Comparison of ENCODE assay signal across 8 cellular contexts in the genomic region with DNA sequence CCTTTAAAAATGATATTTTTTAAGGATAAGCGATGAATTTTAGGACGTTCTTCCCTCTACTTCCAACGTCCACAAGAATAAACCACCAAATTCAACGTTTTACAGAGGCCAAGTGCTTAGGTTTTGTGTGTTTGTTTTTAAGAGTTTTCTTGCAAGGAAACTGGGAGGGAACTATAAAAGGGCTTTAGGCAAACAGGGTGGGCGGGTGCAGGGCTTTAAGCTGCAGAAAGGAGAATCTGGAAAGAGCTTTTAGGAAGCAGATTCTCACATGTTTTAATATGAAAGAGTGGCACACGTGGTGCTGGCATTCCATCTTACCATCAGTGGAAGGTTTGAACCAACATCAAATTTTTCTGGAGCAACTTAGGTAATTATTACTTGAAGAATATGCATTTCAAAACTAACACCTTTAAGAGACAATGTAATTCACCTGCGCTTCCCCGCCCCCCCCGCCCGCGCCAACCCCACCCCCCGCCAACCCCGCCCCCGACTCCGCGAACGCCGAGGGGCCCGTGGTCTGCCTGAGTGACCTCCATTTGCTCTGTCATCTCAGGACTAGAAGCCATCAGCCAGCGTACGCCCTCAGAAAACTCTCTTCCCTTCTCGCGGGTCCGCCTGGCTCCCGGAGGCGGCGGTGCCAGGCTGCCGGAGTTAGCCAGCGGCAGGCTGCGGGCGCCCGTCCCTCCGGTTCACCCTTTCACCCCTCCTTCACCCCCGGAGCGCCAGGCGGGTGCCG. TPM values are rescaled to one million over a fixed set of nuclear protein-coding genes. Genes with fewer than 3 reads are reported as not detected.
A peak's percentile ranks its signal among the peaks of the same experiment; 100 is the strongest.
DNase-seq lines count a peak whose midpoint lies in the region; ATAC-seq and TF ChIP-seq lines count a peak whose summit lies in the region.

No MANE protein-coding gene starts in this region.

- intact Hi-C loops in OCI-LY7 (cut with micrococcal nuclease; ENCODE audit: unreplicated experiment) (loop anchor here (5.0 to 10.0 kb wide), 2 partner anchors 997 to 1210 kb away; no protein-coding TSS in a partner anchor), natural killer cell (cut with micrococcal nuclease) (loop anchor here (10.0 kb wide), 1 partner anchor 700 kb away; no protein-coding TSS in a partner anchor)

- peaks cover 0 to 2% of the 10 kb centered on the region in 2 donors for H3K27me3 Mint-ChIP-seq in natural killer cell (ENCODE audit: low read depth in 2 of 2)

- no peak for TF ChIP-seq CTCF in OCI-LY7 (conservative IDR thresholded peaks at IDR 0.05; ENCODE audit: low read length)
- TF ChIP-seq CTCF in natural killer cell (IDR thresholded peaks at IDR 0.05) = no peak

- peaks cover 8% of the 10 kb centered on the region for H3K9me3 ChIP-seq in OCI-LY7 (ENCODE audit: low read length)
- no peaks in the 10 kb centered on the region for H3K9me3 ChIP-seq in effector memory CD4-positive, alpha-beta T cell (ENCODE audit: control insufficient read depth, low read length)

- no peaks in the 10 kb centered on the region for H3K27me3 ChIP-seq in effector memory CD4-positive, alpha-beta T cell (replicated peaks; ENCODE audit: control insufficient read depth, insufficient read depth, low read length, poor library complexity, severe bottlenecking)

- H3K4me3 ChIP-seq in GM08714 (ENCODE audit: low read length) = peak overlapping the region; percentile 66
- H3K4me3 ChIP-seq in OCI-LY7 (ENCODE audit: low read depth, low read length, poor library complexity, severe bottlenecking) = peak overlapping the region; percentile 89
- H3K4me3 ChIP-seq in effector memory CD4-positive, alpha-beta T cell (ENCODE audit: insufficient read depth, low read depth, low read length, poor library complexity, severe bottlenecking) = peak overlapping the region; percentile 95

- H3K79me2 ChIP-seq in OCI-LY7 (ENCODE audit: insufficient read depth, low read depth, low read length) = peaks cover 33% of the 10 kb centered on the region

- H3K27ac Mint-ChIP-seq in natural killer cell = peak overlapping the region; percentile 86 to 90

- peaks cover 28% of the 10 kb centered on the region for H3K4me1 ChIP-seq in OCI-LY7 (ENCODE audit: insufficient read depth, low read length, poor library complexity, severe bottlenecking)
- peaks cover 10% of the 10 kb centered on the region for H3K4me1 ChIP-seq in effector memory CD4-positive, alpha-beta T cell (ENCODE audit: control insufficient read depth, insufficient read depth, low read length, poor library complexity, severe bottlenecking)

- peaks cover 6% of the 10 kb centered on the region for H3K36me3 ChIP-seq in OCI-LY7 (ENCODE audit: insufficient read depth, low read length)
- H3K36me3 ChIP-seq in effector memory CD4-positive, alpha-beta T cell (ENCODE audit: control insufficient read depth, insufficient read depth, low read length) = no peaks in the 10 kb centered on the region

- no peaks in the 10 kb centered on the region for H3K9me2 ChIP-seq in OCI-LY7 (ENCODE audit: insufficient read depth, low read length)

- peak overlapping the region; percentile 95 for H3K27ac ChIP-seq in OCI-LY7 (ENCODE audit: low read depth, low read length, poor library complexity, severe bottlenecking)
- peak overlapping the region; percentile 91 for H3K27ac ChIP-seq in effector memory CD4-positive, alpha-beta T cell (ENCODE audit: insufficient read depth, low read length, poor library complexity, severe bottlenecking)

- H2AFZ ChIP-seq in OCI-LY7 (ENCODE audit: low read length) = peak overlapping the region; percentile 89

- no peaks in the 10 kb centered on the region for H3K36me3 Mint-ChIP-seq in natural killer cell

- H3K4me2 ChIP-seq in OCI-LY7 (ENCODE audit: low read length) = peak overlapping the region; percentile 85

- peak overlapping the region; percentile 92 for H3K4me3 Mint-ChIP-seq in natural killer cell

- no peaks in the 10 kb centered on the region for H3K9me3 Mint-ChIP-seq in natural killer cell

- peak; percentile 10 for ATAC-seq in GM21576 (IDR thresholded peaks at IDR 0.05; ENCODE audit: unreplicated experiment)
- peak in 1 of 3 donors; percentile 28 for ATAC-seq in natural killer cell
- no peak for ATAC-seq in HG03469 (IDR thresholded peaks at IDR 0.05; ENCODE audit: unreplicated experiment)
- no peak for ATAC-seq in HG03135 (IDR thresholded peaks at IDR 0.05; ENCODE audit: unreplicated experiment)

- BruUV-seq in OCI-LY7 (replicated peaks; lab: Mats Ljungman, UMichigan) = TSS peak; percentile 63

- CTCF ChIA-PET in OCI-LY7 (lab: Charles Lee; ENCODE audit: unreplicated experiment) = interaction anchor here (1.2 kb wide), 1 partner anchor 36 kb away, joined by 4 read pairs; no protein-coding TSS in a partner anchor

- H3K4me1 Mint-ChIP-seq in natural killer cell = peaks cover 31 to 41% of the 10 kb centered on the region in 2 donors

- POLR2A ChIA-PET in OCI-LY7 (lab: Charles Lee) = interaction anchor here (0.6 to 2.5 kb wide), 10 partner anchors 9 to 1007 kb away, joined by 3 to 17 read pairs (median 5); no protein-coding TSS in a partner anchor

- DNase-seq in OCI-LY7 (ENCODE audit: low spot score) (peak; percentile 43), natural killer cell (no peak), NCI-H446 treated with DMSO at 0.1 percent for 48 hours (lab: John Stamatoyannopoulos, UW) (no peak)
- peak in 1 of 3 donors; percentile 1 for DNase-seq in effector memory CD4-positive, alpha-beta T cell

- peaks cover 14% of the 10 kb centered on the region for H4K20me1 ChIP-seq in OCI-LY7 (ENCODE audit: insufficient read depth, low read length)

RNA-seq across cellular contexts. Expression of a gene that starts 0.9 kb away (rescaled TPM):
- total RNA-seq in OCI-LY7 (2014; rRNA removed; shearing (Covaris generic)) = 14.9 and 15.8 TPM in 2 replicates
- total RNA-seq in OCI-LY7 (2022) (43.4 and 45.6 TPM in 2 replicates), natural killer cell (100 to 1,000 TPM; 307 to 365 (median 313) TPM)

Comparison
In these comparisons a context has a peak if more than half of its experiments do, and no peak if none do; other contexts are left out.
1. RNA of a gene that starts 0.9 kb away (total RNA-seq): 307 to 365 TPM in natural killer cell; 14.9 to 45.6 TPM in OCI-LY7; every median in the first group is over 4 times any median in the second.
2. Peak in every context shown above with its lines, with median percentiles within 50 percentile points of each other: H3K4me3 ChIP-seq.